7 cellular contexts compared by ENCODE assay signal in the genomic region with DNA sequence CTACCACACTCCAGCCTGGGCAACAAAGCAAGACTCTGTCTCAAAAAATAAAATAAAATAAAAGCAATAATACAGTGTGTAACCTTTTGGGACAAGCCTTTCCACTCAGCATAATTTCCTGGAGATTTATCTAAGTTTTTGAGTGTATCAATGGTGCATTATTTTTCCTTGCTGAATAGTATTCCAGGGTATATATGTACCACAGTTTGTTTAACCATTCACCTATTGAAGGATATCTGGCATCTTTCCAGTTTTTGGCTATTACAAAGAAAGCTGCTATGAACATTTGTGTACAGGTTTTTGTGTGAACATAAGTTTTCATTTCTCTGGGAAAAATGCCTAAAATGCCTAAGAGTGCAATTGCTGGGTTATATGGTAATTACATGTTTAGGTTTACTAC. TPM values are rescaled to one million over a fixed set of nuclear protein-coding genes. Genes with fewer than 3 reads are reported as not detected.
"Had no signal": no experiment of that assay in that cellular context is flagged by ENCODE, and none has a peak within 500 bp of the region (broad histone marks: within the 10 kb centered on the region; RNA-seq: fewer than 3 reads in every experiment).

No MANE protein-coding gene starts in this region.

- H3K9ac ChIP-seq: GM23248 had no signal

- H3K4me3 ChIP-seq: GM23248, HAP-1 had no signal

- H2AFZ ChIP-seq: GM23248 had no signal

- H3K27ac ChIP-seq: GM23248 had no signal

- H3K36me3 ChIP-seq: HAP-1 had no signal

- ATAC-seq: HCT116 had no signal

- DNase-seq: GM23248, GOT3, H7, IMR-90 had no signal

RNA-seq across cellular contexts. Expression of a gene that starts 59.9 kb away (rescaled TPM):
- total RNA-seq: GM23248, HT-29 had no signal
- polyA plus RNA-seq: GM23248 had no signal
